ENCODE assay signal across 7 cellular contexts in genomic region chr1:72397786-72398185, GRCh38.
A peak's percentile ranks its signal among the peaks of the same experiment; 100 is the strongest.
DNase-seq lines count a peak whose midpoint lies in the region; TF ChIP-seq lines count a peak whose summit lies in the region.

No MANE protein-coding gene starts in this region.

- H2AFZ ChIP-seq in osteoblast (ENCODE audit: low read length): no peak overlapping the region

- DNase-seq in EH (ENCODE audit: low read depth): peak; percentile 81
- DNase-seq in NCI-H1092 treated with DMSO at 0.1 percent for 48 hours (lab: John Stamatoyannopoulos, UW): peak; percentile 8
- peak; percentile 87 for DNase-seq in astrocyte of the spinal cord (ENCODE audit: low read depth, low spot score)
- no peak for DNase-seq in osteoblast (ENCODE audit: insufficient read length, low spot score, missing footprints)
- DNase-seq in WERI-Rb-1: no peak
- no peak for DNase-seq in sigmoid colon
- no peak for DNase-seq in activated T-cell treated with anti-CD3 and anti-CD28 coated beads, Interleukin-2, amount 50 U/mL, for 1 hour

- in situ Hi-C loops in astrocyte of the spinal cord (cut with HindIII; ENCODE audit: low sequenced_read_pairs): no loop called here

- TF ChIP-seq CTCF in astrocyte of the spinal cord (IDR thresholded peaks at IDR 0.05; ENCODE audit: low read depth, low read length) (no peak), osteoblast (IDR thresholded peaks at IDR 0.05; ENCODE audit: extremely low read depth, low read depth, low read length) (no peak), WERI-Rb-1 (IDR thresholded peaks at IDR 0.05; ENCODE audit: low read depth, low read length) (no peak), sigmoid colon (IDR thresholded peaks at IDR 0.05) (no peak)

- no peak for TF ChIP-seq EP300 in sigmoid colon (IDR thresholded peaks at IDR 0.05)

- peak overlapping the region; percentile 37 for H3K4me2 ChIP-seq in osteoblast (ENCODE audit: insufficient read depth, low read length)

- H3K36me3 ChIP-seq in osteoblast (ENCODE audit: insufficient read depth, low read length) (no peaks in the 10 kb centered on the region), WERI-Rb-1 (no peaks in the 10 kb centered on the region), sigmoid colon (no peaks in the 10 kb centered on the region)

- TF ChIP-seq POLR2A in sigmoid colon (IDR thresholded peaks at IDR 0.05): no peak

- H3K4me1 ChIP-seq in osteoblast (ENCODE audit: insufficient read depth, low read length): peaks cover 5% of the 10 kb centered on the region
- peaks cover 0 to 7% (median 3%) of the 10 kb centered on the region in 4 donors for H3K4me1 ChIP-seq in sigmoid colon

- H3K79me2 ChIP-seq in osteoblast (ENCODE audit: insufficient read depth, low read length): no peaks in the 10 kb centered on the region

- H4K20me1 ChIP-seq in osteoblast (ENCODE audit: insufficient read depth, low read length): no peaks in the 10 kb centered on the region

- H3K27ac ChIP-seq in osteoblast (ENCODE audit: low read depth, low read length) (no peak overlapping the region), WERI-Rb-1 (no peak overlapping the region), sigmoid colon (no peak overlapping the region)

- no peaks in the 10 kb centered on the region for H3K27me3 ChIP-seq in osteoblast (ENCODE audit: insufficient read depth, low read length)
- H3K27me3 ChIP-seq in WERI-Rb-1 (ENCODE audit: insufficient read depth, low read depth, severe bottlenecking): no peaks in the 10 kb centered on the region
- no peaks in the 10 kb centered on the region for H3K27me3 ChIP-seq in sigmoid colon

- H3K9me3 ChIP-seq in osteoblast (ENCODE audit: low read depth, low read length) (no peaks in the 10 kb centered on the region), WERI-Rb-1 (ENCODE audit: severe bottlenecking) (no peaks in the 10 kb centered on the region), sigmoid colon (no peaks in the 10 kb centered on the region)

- intact Hi-C loops in sigmoid colon (cut with DNase I): no loop called here

- H3K4me3 ChIP-seq in astrocyte of the spinal cord (ENCODE audit: low read depth, low read length): no peak overlapping the region
- H3K4me3 ChIP-seq in osteoblast (ENCODE audit: insufficient read depth, low read length): no peak overlapping the region
- H3K4me3 ChIP-seq in WERI-Rb-1 (ENCODE audit: low read depth, low read length): no peak overlapping the region
- no peak overlapping the region for H3K4me3 ChIP-seq in sigmoid colon

Comparison
In these comparisons a context has a peak if more than half of its experiments do, and no peak if none do; other contexts are left out.
1. DNase-seq: peak in EH (single experiment), NCI-H1092 treated with DMSO at 0.1 percent for 48 hours (single experiment) and astrocyte of the spinal cord (single experiment); none in osteoblast (single experiment), WERI-Rb-1 (single experiment), sigmoid colon (single experiment) and activated T-cell treated with anti-CD3 and anti-CD28 coated beads, Interleukin-2, amount 50 U/mL, for 1 hour (single experiment).